15 cellular contexts compared by ENCODE assay signal in genomic region chrX:1093112-1093511, GRCh38.
DNase-seq lines count a peak whose midpoint lies in the region; ATAC-seq, FAIRE-seq and TF ChIP-seq lines count a peak whose summit lies in the region.
"Had no signal": no experiment of that assay in that cellular context is flagged by ENCODE, and none has a peak within 500 bp of the region (broad histone marks: within the 10 kb centered on the region; RNA-seq: fewer than 3 reads in every experiment).

No MANE protein-coding gene starts in this region.

- no peak for ATAC-seq in HG02840 (IDR thresholded peaks at IDR 0.05; ENCODE audit: low FRiP score, unreplicated experiment)
- ATAC-seq: left colon, PC-3 had no signal

- peaks cover 5 to 17% (median 7%) of the 10 kb centered on the region in 3 donors for H3K27me3 Mint-ChIP-seq in CD14-positive monocyte (ENCODE audit: low read depth in 3 of 3)
- H3K27me3 Mint-ChIP-seq in activated naive CD4-positive, alpha-beta T cell treated with anti-CD3 and anti-CD28 coated beads, Interleukin-2, amount 10 ng/mL, durations not matched to agents 7 days and 5 days: no peaks in the 10 kb centered on the region

- no peak for FAIRE-seq in HTR-8/SVneo (lab: Jason Lieb, UNC)

- no peak for TF ChIP-seq CTCF in CD14-positive monocyte (IDR thresholded peaks at IDR 0.05)

- H3K9me3 Mint-ChIP-seq in CD14-positive monocyte: peaks cover 7 to 14% (median 13%) of the 10 kb centered on the region in 7 donors
- H3K9me3 Mint-ChIP-seq in activated naive CD4-positive, alpha-beta T cell treated with anti-CD3 and anti-CD28 coated beads, Interleukin-2, amount 10 ng/mL, durations not matched to agents 7 days and 5 days: peaks cover 19% of the 10 kb centered on the region

- H3K4me1 Mint-ChIP-seq in CD14-positive monocyte: peaks cover 3% of the 10 kb centered on the region
- H3K4me1 Mint-ChIP-seq in activated naive CD4-positive, alpha-beta T cell treated with anti-CD3 and anti-CD28 coated beads, Interleukin-2, amount 10 ng/mL, durations not matched to agents 7 days and 5 days: peaks cover 18% of the 10 kb centered on the region

- no peaks in the 10 kb centered on the region for H3K36me3 Mint-ChIP-seq in CD14-positive monocyte
- no peaks in the 10 kb centered on the region for H3K36me3 Mint-ChIP-seq in activated naive CD4-positive, alpha-beta T cell treated with anti-CD3 and anti-CD28 coated beads, Interleukin-2, amount 10 ng/mL, durations not matched to agents 7 days and 5 days

- no peak overlapping the region for H3K27ac Mint-ChIP-seq in CD14-positive monocyte
- peak overlapping the region; percentile 93 for H3K27ac Mint-ChIP-seq in activated naive CD4-positive, alpha-beta T cell treated with anti-CD3 and anti-CD28 coated beads, Interleukin-2, amount 10 ng/mL, durations not matched to agents 7 days and 5 days
- H3K27ac Mint-ChIP-seq: neural progenitor cell had no signal

- CTCF ChIA-PET in activated naive CD4-positive, alpha-beta T cell treated with anti-CD3 and anti-CD28 coated beads, Interleukin-2, amount 10 ng/mL, durations not matched to agents 7 days and 5 days (lab: Charles Lee): no interaction called here

- DNase-seq in CD14-positive monocyte (ENCODE audit: low spot score): no peak
- peak; percentile 5 to 6 for DNase-seq in activated CD4-positive, alpha-beta T cell treated with anti-CD3 and anti-CD28 coated beads for 24 hours (ENCODE audit: low read depth in 2 of 2)
- peak; percentile 81 for DNase-seq in activated naive CD4-positive, alpha-beta T cell treated with anti-CD3 and anti-CD28 coated beads, Interleukin-2, amount 10 ng/mL, durations not matched to agents 7 days and 5 days
- peak; percentile 21 for DNase-seq in stimulated activated CD4-positive, alpha-beta T cell treated with anti-CD3 and anti-CD28 coated beads, Interleukin-12 subunit alpha, Interleukin-12 subunit beta, amount 100 ng/mL, for 4 hours
- DNase-seq in DMS114 treated with DMSO at 0.1 percent for 48 hours (lab: John Stamatoyannopoulos, UW; ENCODE audit: unreplicated experiment): no peak
- DNase-seq in foreskin melanocyte: no peak
- no peak for DNase-seq in HTR-8/SVneo (ENCODE audit: insufficient read length, low spot score)
- DNase-seq: ACHN, left colon, NCI-H2107, PC-3, T1000, transverse colon had no signal

- intact Hi-C loops in CD14-positive monocyte (cut with micrococcal nuclease): no loop called here

- H3K4me3 Mint-ChIP-seq in CD14-positive monocyte: peak overlapping the region; percentile 5 to 10
- H3K4me3 Mint-ChIP-seq in activated naive CD4-positive, alpha-beta T cell treated with anti-CD3 and anti-CD28 coated beads, Interleukin-2, amount 10 ng/mL, durations not matched to agents 7 days and 5 days: peak overlapping the region; percentile 49
- H3K4me3 Mint-ChIP-seq: neural progenitor cell had no signal

Comparison
In these comparisons a context has a peak if more than half of its experiments do, and no peak if none do; other contexts are left out.
1. DNase-seq: peak in activated CD4-positive, alpha-beta T cell treated with anti-CD3 and anti-CD28 coated beads for 24 hours (2 of 2), activated naive CD4-positive, alpha-beta T cell treated with anti-CD3 and anti-CD28 coated beads, Interleukin-2, amount 10 ng/mL, durations not matched to agents 7 days and 5 days (single experiment) and stimulated activated CD4-positive, alpha-beta T cell treated with anti-CD3 and anti-CD28 coated beads, Interleukin-12 subunit alpha, Interleukin-12 subunit beta, amount 100 ng/mL, for 4 hours (single experiment); none in CD14-positive monocyte (single experiment), DMS114 treated with DMSO at 0.1 percent for 48 hours (single experiment), foreskin melanocyte (single experiment) and HTR-8/SVneo (single experiment).